ENCODE assay signal across 9 cellular contexts in genomic region chr14:59137256-59137655, GRCh38.
"Had no signal": no experiment of that assay in that cellular context is flagged by ENCODE, and none has a peak within 500 bp of the region (broad histone marks: within the 10 kb centered on the region; RNA-seq: fewer than 3 reads in every experiment).

No MANE protein-coding gene starts in this region.

- H3K4me1 ChIP-seq: HAP-1 had no signal

- H3K4me3 ChIP-seq: GM23248, HAP-1, K562 had no signal

- ATAC-seq: HCT116, K562 had no signal

- H3K27ac ChIP-seq: GM23248 had no signal

- H3K36me3 ChIP-seq: HAP-1 had no signal

- H3K9me3 ChIP-seq: HAP-1 had no signal

- DNase-seq: GM23248, GOT3, H7, HFFc6, IMR-90, KG1 had no signal

- H3K9ac ChIP-seq: GM23248 had no signal
